Comparison of ENCODE assay signal across 22 cellular contexts in genomic region chrX:122087353-122087752, GRCh38.
"Had no signal": no experiment of that assay in that cellular context is flagged by ENCODE, and none has a peak within 500 bp of the region (broad histone marks: within the 10 kb centered on the region; RNA-seq: fewer than 3 reads in every experiment).

No MANE protein-coding gene starts in this region.

- H3K27ac ChIP-seq: esophagus muscularis mucosa, left lung, prostate gland, upper lobe of right lung had no signal

- H3K9me3 Mint-ChIP-seq: activated B cell treated with CpG ODN at 0.5 μM for 24 hours; activated CD4-positive, alpha-beta memory T cell treated with anti-CD3 and anti-CD28 coated beads for 36 hours; brain; stimulated activated naive CD8-positive, alpha-beta T cell treated with anti-CD3 and anti-CD28 coated beads, Interleukin-15, amount 100 ng/mL, for 72 hours had no signal

- DNase-seq: activated B cell treated with CpG ODN at 0.5 μM for 24 hours; activated CD4-positive, alpha-beta memory T cell treated with anti-CD3 and anti-CD28 coated beads for 36 hours; activated CD4-positive, alpha-beta T cell treated with anti-CD3 and anti-CD28 coated beads for 4 hours; activated T-cell treated with anti-CD3 and anti-CD28 coated beads for 4 hours; amniotic stem cell; cortex of kidney; effector CD4-positive, alpha-beta T cell; foreskin melanocyte; hypothalamus; left lung; right cardiac atrium; small intestine; stimulated activated CD4-positive, alpha-beta T cell treated with anti-CD3 and anti-CD28 coated beads, Interleukin-15, amount 100 ng/mL, for 24 hours; stimulated activated CD4-positive, alpha-beta T cell treated with anti-CD3 and anti-CD28 coated beads, Interleukin-2, amount 100 ng/mL, for 48 hours; stimulated activated naive CD8-positive, alpha-beta T cell treated with anti-CD3 and anti-CD28 coated beads, Interleukin-15, amount 100 ng/mL, for 72 hours; upper lobe of right lung had no signal

- H3K9me3 ChIP-seq: esophagus muscularis mucosa, left lung, prostate gland, upper lobe of right lung had no signal

- H3K4me1 ChIP-seq: esophagus muscularis mucosa, left lung, prostate gland, upper lobe of right lung had no signal

- H3K4me3 ChIP-seq: esophagus muscularis mucosa, left lung, prostate gland, upper lobe of right lung had no signal

- H3K4me3 Mint-ChIP-seq: activated B cell treated with CpG ODN at 0.5 μM for 24 hours; activated CD4-positive, alpha-beta memory T cell treated with anti-CD3 and anti-CD28 coated beads for 36 hours; activated naive CD8-positive, alpha-beta T cell; brain; neural crest cell; stimulated activated naive CD8-positive, alpha-beta T cell treated with anti-CD3 and anti-CD28 coated beads, Interleukin-15, amount 100 ng/mL, for 72 hours had no signal

- H3K27me3 ChIP-seq: esophagus muscularis mucosa, left lung, upper lobe of right lung had no signal

- FAIRE-seq: endothelial cell of umbilical vein, small intestine had no signal

- H3K4me1 Mint-ChIP-seq: activated B cell treated with CpG ODN at 0.5 μM for 24 hours; brain; neural crest cell; stimulated activated naive CD8-positive, alpha-beta T cell treated with anti-CD3 and anti-CD28 coated beads, Interleukin-15, amount 100 ng/mL, for 72 hours had no signal

- H3K36me3 Mint-ChIP-seq: activated CD4-positive, alpha-beta memory T cell treated with anti-CD3 and anti-CD28 coated beads for 36 hours; activated naive CD8-positive, alpha-beta T cell; brain had no signal

- H3K27me3 Mint-ChIP-seq: activated B cell treated with CpG ODN at 0.5 μM for 24 hours; activated CD4-positive, alpha-beta memory T cell treated with anti-CD3 and anti-CD28 coated beads for 36 hours; activated naive CD8-positive, alpha-beta T cell; brain; stimulated activated naive CD8-positive, alpha-beta T cell treated with anti-CD3 and anti-CD28 coated beads, Interleukin-15, amount 100 ng/mL, for 72 hours had no signal

- H3K27ac Mint-ChIP-seq: activated B cell treated with CpG ODN at 0.5 μM for 24 hours; activated CD4-positive, alpha-beta memory T cell treated with anti-CD3 and anti-CD28 coated beads for 36 hours; activated naive CD8-positive, alpha-beta T cell; brain; stimulated activated naive CD8-positive, alpha-beta T cell treated with anti-CD3 and anti-CD28 coated beads, Interleukin-15, amount 100 ng/mL, for 72 hours had no signal

- ATAC-seq: left lung; stimulated activated naive CD8-positive, alpha-beta T cell treated with anti-CD3 and anti-CD28 coated beads, Interleukin-15, amount 100 ng/mL, for 72 hours; upper lobe of right lung had no signal

- H3K36me3 ChIP-seq: esophagus muscularis mucosa, left lung, prostate gland, upper lobe of right lung had no signal
